Comparison of ENCODE assay signal across 22 cellular contexts in genomic region chr11:2318707-2319106, GRCh38. TPM values are rescaled to one million over a fixed set of nuclear protein-coding genes. Genes with fewer than 3 reads are reported as not detected.
"Had no signal": no experiment of that assay in that cellular context is flagged by ENCODE, and none has a peak within 500 bp of the region (broad histone marks: within the 10 kb centered on the region; RNA-seq: fewer than 3 reads in every experiment).

No MANE protein-coding gene starts in this region.

- H3K4me3 Mint-ChIP-seq: memory B cell; naive thymus-derived CD4-positive, alpha-beta T cell; nephron progenitor cell; stimulated activated naive B cell treated with anti-CD40 and anti-IgM and Interleukin-4, amounts not matched to agents 10 μg/mL and 1 μg/mL and 100 μg/mL, for 72 hours; stimulated activated naive CD8-positive, alpha-beta T cell treated with anti-CD3 and anti-CD28 coated beads, Interleukin-15, amount 100 ng/mL, for 72 hours had no signal

- H3K4me1 Mint-ChIP-seq: memory B cell had no signal

- H3K27ac ChIP-seq: heart left ventricle, lower lobe of right lung, uterus had no signal

- H3K4me3 ChIP-seq: heart left ventricle, lower lobe of right lung, uterus had no signal

- DNase-seq: effector memory CD4-positive, alpha-beta T cell; hippocampal formation; left colon; lower lobe of right lung; naive thymus-derived CD4-positive, alpha-beta T cell; nephron progenitor cell; stimulated activated CD4-positive, alpha-beta T cell treated with anti-CD3 and anti-CD28 coated beads, Interleukin-2, amount 100 ng/mL, for 24 hours; stimulated activated CD4-positive, alpha-beta T cell treated with anti-CD3 and anti-CD28 coated beads, Interleukin-4, amount 100 ng/mL, for 4 hours; stimulated activated naive B cell treated with anti-CD40 and anti-IgM and Interleukin-4, amounts not matched to agents 10 μg/mL and 1 μg/mL and 100 μg/mL, for 72 hours; stimulated activated naive CD8-positive, alpha-beta T cell treated with anti-CD3 and anti-CD28 coated beads, Interleukin-15, amount 100 ng/mL, for 72 hours; trophoblast cell had no signal

- H3K27ac Mint-ChIP-seq: memory B cell; nephron progenitor cell; stimulated activated naive B cell treated with anti-CD40 and anti-IgM and Interleukin-4, amounts not matched to agents 10 μg/mL and 1 μg/mL and 100 μg/mL, for 72 hours; stimulated activated naive CD8-positive, alpha-beta T cell treated with anti-CD3 and anti-CD28 coated beads, Interleukin-15, amount 100 ng/mL, for 72 hours had no signal

- H3K9me3 ChIP-seq: uterus had no signal

- H3K9me3 Mint-ChIP-seq: stimulated activated naive CD8-positive, alpha-beta T cell treated with anti-CD3 and anti-CD28 coated beads, Interleukin-15, amount 100 ng/mL, for 72 hours had no signal

- H3K27me3 ChIP-seq: heart left ventricle, uterus had no signal

- ATAC-seq: esophagus mucosa; heart left ventricle; left colon; lower lobe of right lung; naive thymus-derived CD4-positive, alpha-beta T cell; sciatic nerve; stimulated activated naive B cell treated with anti-CD40 and anti-IgM and Interleukin-4, amounts not matched to agents 10 μg/mL and 1 μg/mL and 100 μg/mL, for 72 hours; stimulated activated naive CD8-positive, alpha-beta T cell treated with anti-CD3 and anti-CD28 coated beads, Interleukin-15, amount 100 ng/mL, for 72 hours had no signal

- H3K27me3 Mint-ChIP-seq: stimulated activated naive CD8-positive, alpha-beta T cell treated with anti-CD3 and anti-CD28 coated beads, Interleukin-15, amount 100 ng/mL, for 72 hours had no signal

- H3K36me3 ChIP-seq: heart left ventricle, lower lobe of right lung, uterus had no signal

RNA-seq across cellular contexts. Expression of gene TSPAN32, which starts 16.9 kb away (rescaled TPM):
- total RNA-seq: esophagus mucosa, glomerular endothelial cell, pulmonary artery endothelial cell had no signal
- polyA plus RNA-seq: fibroblast of lung had no signal

RNA-seq across cellular contexts. Expression of gene C11orf21, which starts 17.0 kb away (rescaled TPM):
- total RNA-seq: glomerular endothelial cell, kidney epithelial cell, pulmonary artery endothelial cell had no signal
- polyA plus RNA-seq: fibroblast of lung had no signal

RNA-seq across cellular contexts. Expression of gene ASCL2, which starts 48.3 kb away (rescaled TPM):
- total RNA-seq: fibroblast of lung, glomerular endothelial cell, kidney epithelial cell, osteocyte, pulmonary artery endothelial cell, skeletal muscle tissue had no signal
- polyA plus RNA-seq: fibroblast of lung; naive thymus-derived CD4-positive, alpha-beta T cell had no signal
